15 cellular contexts compared by ENCODE assay signal in the genomic region with DNA sequence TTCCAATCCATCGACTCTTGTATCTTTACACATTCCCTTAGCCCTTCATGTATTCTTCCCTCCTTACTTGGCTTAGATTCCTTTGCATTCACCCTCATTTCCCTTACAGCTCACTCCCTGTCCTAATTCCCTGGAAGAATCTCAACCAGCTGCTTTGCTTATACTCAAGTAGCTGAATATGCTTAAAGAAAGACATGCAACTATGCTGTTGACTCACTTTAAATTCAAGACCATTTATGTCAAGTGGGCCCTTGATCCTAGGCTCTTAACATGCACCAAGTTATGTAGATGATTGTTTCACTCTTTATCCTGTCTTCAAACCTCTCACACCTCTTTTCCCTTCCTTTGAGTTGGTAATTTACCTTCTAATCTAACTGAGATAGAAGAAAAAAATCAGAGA. TPM values are rescaled to one million over a fixed set of nuclear protein-coding genes. Genes with fewer than 3 reads are reported as not detected.
DNase-seq lines count a peak whose midpoint lies in the region; ATAC-seq and TF ChIP-seq lines count a peak whose summit lies in the region.
"Had no signal": no experiment of that assay in that cellular context is flagged by ENCODE, and none has a peak within 500 bp of the region (broad histone marks: within the 10 kb centered on the region; RNA-seq: fewer than 3 reads in every experiment).

No MANE protein-coding gene starts in this region.

- H3K23ac ChIP-seq in IMR-90 (ENCODE audit: low read depth, low read length) = no peak overlapping the region

- H4K8ac ChIP-seq in IMR-90 (ENCODE audit: low read depth in 2 of 2, low read length in 2 of 2) = no peak overlapping the region

- H3K4ac ChIP-seq in IMR-90 (ENCODE audit: low read depth, low read length) = no peak overlapping the region

- H2AFZ ChIP-seq in IMR-90 (replicated peaks; ENCODE audit: low read length, poor library complexity) = no peak overlapping the region

- no peak overlapping the region for H3K4me2 ChIP-seq in IMR-90 (ENCODE audit: low read depth, low read length)

- no peak overlapping the region for H2BK20ac ChIP-seq in IMR-90 (ENCODE audit: low read depth, low read length)

- H4K91ac ChIP-seq in IMR-90 (ENCODE audit: insufficient read depth, low read depth, low read length) = no peak overlapping the region

- no peak for TF ChIP-seq POLR2A in IMR-90 (IDR thresholded peaks at IDR 0.05; ENCODE audit: low read depth, low read length)

- TF ChIP-seq RAD21 in IMR-90 (IDR thresholded peaks at IDR 0.05; ENCODE audit: low read length) = no peak

- no peak overlapping the region for H2AK9ac ChIP-seq in IMR-90 (replicated peaks; ENCODE audit: low read depth, low read length, poor library complexity)

- in situ Hi-C loops in IMR-90 (cut with MboI; ENCODE audit: low sequenced_read_pairs) = loop anchor here (10.0 kb wide), 1 partner anchor 787 kb away; no protein-coding TSS in a partner anchor

- H3K36me3 ChIP-seq in IMR-90 (ENCODE audit: control insufficient read depth, insufficient read depth, low read length) = no peaks in the 10 kb centered on the region

- TF ChIP-seq CTCF in IMR-90 (conservative IDR thresholded peaks at IDR 0.05; ENCODE audit: low read depth, low read length) (no peak), fibroblast of the aortic adventitia (IDR thresholded peaks at IDR 0.05; ENCODE audit: insufficient read depth, low read length) (no peak)

- H3K27ac ChIP-seq in IMR-90 (ENCODE audit: insufficient read depth, low read length) = no peak overlapping the region
- H3K27ac ChIP-seq: C4-2B had no signal

- H3K4me3 ChIP-seq in IMR-90 (ENCODE audit: insufficient read depth, low read depth, low read length) (no peak overlapping the region), fibroblast of the aortic adventitia (ENCODE audit: low read depth, low read length) (no peak overlapping the region)

- WGBS in IMR-90 (ENCODE audit: extremely low coverage in 2 of 2, insufficient read length in 1 of 2), 2 experiments = 91% methylated on average over 1 of the region's 1 CpG; no CpG with 5 or more reads in 1 of the 2 experiments

- no peak overlapping the region for H2BK120ac ChIP-seq in IMR-90 (ENCODE audit: low read depth, low read length)

- H3K4me1 ChIP-seq in IMR-90 (ENCODE audit: control insufficient read depth, insufficient read depth, low read length) = no peaks in the 10 kb centered on the region; the same call in 1 of the 2 replicates
- H3K4me1 ChIP-seq: Caco-2 had no signal

- H4K20me1 ChIP-seq in IMR-90 (ENCODE audit: insufficient read depth, low read length) = no peaks in the 10 kb centered on the region

- H3K9me3 ChIP-seq in IMR-90 (ENCODE audit: control insufficient read depth, insufficient read depth, low read length) = no peaks in the 10 kb centered on the region
- H3K9me3 ChIP-seq: Caco-2 had no signal

- no peak overlapping the region for H3K9ac ChIP-seq in IMR-90 (ENCODE audit: low read depth, low read length)

- H3K79me1 ChIP-seq in IMR-90 (ENCODE audit: low read depth in 1 of 2, low read length in 2 of 2) = no peaks in the 10 kb centered on the region

- DNase-seq in IMR-90 (peak; percentile 56), NCI-H524 treated with DMSO at 0.1 percent for 48 hours (lab: John Stamatoyannopoulos, UW) (peak; percentile 86), fibroblast of the aortic adventitia (ENCODE audit: low read depth) (peak; percentile 54), RPMI8226 (no peak), NCI-H526 (lab: John Stamatoyannopoulos, UW) (no peak), NCI-H2227 treated with DMSO at 0.1 percent for 48 hours (lab: John Stamatoyannopoulos, UW) (no peak)
- DNase-seq: ACHN; AML-193; Caco-2; CD4-positive, alpha-beta T cell; GDM1; H9 had no signal

- CTCF ChIA-PET in IMR-90 (lab: Yijun Ruan, JAX) = no interaction called here

- H2BK15ac ChIP-seq in IMR-90 (ENCODE audit: low read depth, low read length) = no peak overlapping the region

- H3K27me3 ChIP-seq in IMR-90 (ENCODE audit: control insufficient read depth, insufficient read depth, low read length) = no peaks in the 10 kb centered on the region

- no TSS peak for BruUV-seq in IMR-90 (replicated peaks; lab: Mats Ljungman, UMichigan)

- H3K14ac ChIP-seq in IMR-90 (replicated peaks; ENCODE audit: low read depth, low read length) = no peak overlapping the region

- no peak overlapping the region for H3K56ac ChIP-seq in IMR-90 (ENCODE audit: extremely low read depth, insufficient read depth, low read length)

- no peak overlapping the region for H4K5ac ChIP-seq in IMR-90 (ENCODE audit: low read depth, low read length)

- no peak overlapping the region for H3K18ac ChIP-seq in IMR-90 (ENCODE audit: low read depth, low read length)

- intact Hi-C loops in IMR-90 (cut with micrococcal nuclease) = loop anchor here (5.0 to 10.0 kb wide), 7 partner anchors 65 to 1280 kb away; no protein-coding TSS in a partner anchor

- dilution Hi-C loops in IMR-90 (cut with HindIII; ENCODE audit: low sequenced_read_pairs, unreplicated experiment) = no loop called here

- ATAC-seq in IMR-90 (ENCODE audit: low read depth) (peak; percentile 46), GM18498 (IDR thresholded peaks at IDR 0.05; ENCODE audit: unreplicated experiment) (no peak)
- ATAC-seq: HepG2 had no signal

- H2BK5ac ChIP-seq in IMR-90 (ENCODE audit: low read depth, low read length, poor library complexity, severe bottlenecking) = peak overlapping the region; percentile 60

- no peak overlapping the region for H2AK5ac ChIP-seq in IMR-90 (ENCODE audit: low read depth, low read length)

- H3K9me1 ChIP-seq in IMR-90 (ENCODE audit: insufficient read depth, low read length) = no peaks in the 10 kb centered on the region

- POLR2A ChIA-PET in IMR-90 (lab: Charles Lee; ENCODE audit: unreplicated experiment) = interaction anchor here (0.6 kb wide), 1 partner anchor 55 kb away, joined by 3 read pairs; no protein-coding TSS in a partner anchor

TF ChIP-seq in IMR-90, 13 proteins besides CTCF, POLR2A, EP300 and RAD21:
- no peak for TF ChIP-seq MAFK (IDR thresholded peaks at IDR 0.05; ENCODE audit: low read depth, low read length)
- no peak for TF ChIP-seq MXI1 (IDR thresholded peaks at IDR 0.05; ENCODE audit: borderline replicate concordance, low read depth, low read length)
- no peak for TF ChIP-seq CEBPB (IDR thresholded peaks at IDR 0.05; ENCODE audit: low read depth, low read length)
- TF ChIP-seq, protein P1, sequence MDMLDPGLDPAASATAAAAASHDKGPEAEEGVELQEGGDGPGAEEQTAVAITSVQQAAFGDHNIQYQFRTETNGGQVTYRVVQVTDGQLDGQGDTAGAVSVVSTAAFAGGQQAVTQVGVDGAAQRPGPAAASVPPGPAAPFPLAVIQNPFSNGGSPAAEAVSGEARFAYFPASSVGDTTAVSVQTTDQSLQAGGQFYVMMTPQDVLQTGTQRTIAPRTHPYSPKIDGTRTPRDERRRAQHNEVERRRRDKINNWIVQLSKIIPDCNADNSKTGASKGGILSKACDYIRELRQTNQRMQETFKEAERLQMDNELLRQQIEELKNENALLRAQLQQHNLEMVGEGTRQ (IDR thresholded peaks at IDR 0.05; ENCODE audit: low read depth, low read length) = no peak
- no peak for TF ChIP-seq RCOR1 (IDR thresholded peaks at IDR 0.05; ENCODE audit: insufficient replicate concordance, low read length)
- TF ChIP-seq NFE2L2 (IDR thresholded peaks at IDR 0.05; ENCODE audit: low read depth, low read length) = no peak
- no peak for TF ChIP-seq FOS (IDR thresholded peaks at IDR 0.05; ENCODE audit: low read depth, low read length)
- TF ChIP-seq BHLHE40 (IDR thresholded peaks at IDR 0.05; ENCODE audit: low read depth, low read length) = no peak
- TF ChIP-seq SMC3 (IDR thresholded peaks at IDR 0.05; ENCODE audit: low read depth, low read length) = no peak
- TF ChIP-seq MAZ (IDR thresholded peaks at IDR 0.05; ENCODE audit: borderline replicate concordance, low read depth, low read length) = no peak
- no peak for TF ChIP-seq CHD1 (IDR thresholded peaks at IDR 0.05; ENCODE audit: low read depth, low read length)
- TF ChIP-seq RFX5 (IDR thresholded peaks at IDR 0.05; ENCODE audit: low read depth, low read length) = no peak
- TF ChIP-seq, protein P2, sequence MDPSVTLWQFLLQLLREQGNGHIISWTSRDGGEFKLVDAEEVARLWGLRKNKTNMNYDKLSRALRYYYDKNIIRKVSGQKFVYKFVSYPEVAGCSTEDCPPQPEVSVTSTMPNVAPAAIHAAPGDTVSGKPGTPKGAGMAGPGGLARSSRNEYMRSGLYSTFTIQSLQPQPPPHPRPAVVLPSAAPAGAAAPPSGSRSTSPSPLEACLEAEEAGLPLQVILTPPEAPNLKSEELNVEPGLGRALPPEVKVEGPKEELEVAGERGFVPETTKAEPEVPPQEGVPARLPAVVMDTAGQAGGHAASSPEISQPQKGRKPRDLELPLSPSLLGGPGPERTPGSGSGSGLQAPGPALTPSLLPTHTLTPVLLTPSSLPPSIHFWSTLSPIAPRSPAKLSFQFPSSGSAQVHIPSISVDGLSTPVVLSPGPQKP (IDR thresholded peaks at IDR 0.05; ENCODE audit: borderline replicate concordance, low read depth, low read length) = no peak

RNA-seq across cellular contexts. Expression of a gene that starts 7.4 kb away (rescaled TPM):
- total RNA-seq in IMR-90 (2012; rRNA removed) = 0.72 and 1.9 TPM in 2 replicates
- polyA plus RNA-seq in IMR-90 (2012; rRNA removed) = 0.27 and 0.70 TPM in 2 replicates
- 0.12 and 0.21 TPM in 2 replicates for polyA plus RNA-seq in IMR-90 (2012; cell fraction: cytosol; rRNA removed)
- 0.14 and 1.9 TPM in 2 replicates for polyA plus RNA-seq in IMR-90 (2012; cell fraction: nucleus; rRNA removed; ENCODE audit: low replicate concordance)
- 1.1 and 11.2 TPM in 2 replicates for total RNA-seq in fibroblast of the aortic adventitia (ENCODE audit: low replicate concordance)

RNA-seq across cellular contexts. Expression of a gene that starts 7.5 kb away (rescaled TPM):
- 4.4 and 4.7 TPM in 2 replicates for total RNA-seq in IMR-90 (2012; rRNA removed)
- polyA plus RNA-seq in IMR-90 (2012; rRNA removed) = 1.5 and 3.2 TPM in 2 replicates
- polyA plus RNA-seq in IMR-90 (2012; cell fraction: cytosol; rRNA removed) = 0.76 and 0.83 TPM in 2 replicates
- 1.1 and 3.7 TPM in 2 replicates for polyA plus RNA-seq in IMR-90 (2012; cell fraction: nucleus; rRNA removed; ENCODE audit: low replicate concordance)
- total RNA-seq in fibroblast of the aortic adventitia (ENCODE audit: low replicate concordance) = 22.9 and 32.9 TPM in 2 replicates

Comparison
In these comparisons a context has a peak if more than half of its experiments do, and no peak if none do; other contexts are left out.
1. DNase-seq: peak in IMR-90 (single experiment), NCI-H524 treated with DMSO at 0.1 percent for 48 hours (single experiment) and fibroblast of the aortic adventitia (single experiment); none in RPMI8226 (single experiment), NCI-H526 (0 of 2) and NCI-H2227 treated with DMSO at 0.1 percent for 48 hours (single experiment).